ENCODE assay signal across 14 cellular contexts in genomic region chr9:109311731-109312130, GRCh38. TPM values are rescaled to one million over a fixed set of nuclear protein-coding genes. Genes with fewer than 3 reads are reported as not detected.
DNase-seq lines count a peak whose midpoint lies in the region; ATAC-seq, FAIRE-seq and TF ChIP-seq lines count a peak whose summit lies in the region.
"Had no signal": no experiment of that assay in that cellular context is flagged by ENCODE, and none has a peak within 500 bp of the region (broad histone marks: within the 10 kb centered on the region; RNA-seq: fewer than 3 reads in every experiment).

No MANE protein-coding gene starts in this region.

- H3K4me3 ChIP-seq in tibial nerve, result no peak overlapping the region
- H3K4me3 ChIP-seq in stomach, result no peak overlapping the region

- H3K36me3 Mint-ChIP-seq in activated T-cell treated with anti-CD3 and anti-CD28 coated beads, Interleukin-2, amount 50 U/mL, for 4 hours (ENCODE audit: insufficient read depth), result no peaks in the 10 kb centered on the region
- no peaks in the 10 kb centered on the region for H3K36me3 Mint-ChIP-seq in activated T-cell treated with anti-CD3 and anti-CD28 coated beads, Interleukin-2, amount 50 U/mL, for 24 hours (ENCODE audit: low read depth)

- TF ChIP-seq POLR2A in tibial nerve (IDR thresholded peaks at IDR 0.05) (no peak), stomach (IDR thresholded peaks at IDR 0.05) (no peak)

- H3K4me3 Mint-ChIP-seq in activated T-cell treated with anti-CD3 and anti-CD28 coated beads, Interleukin-2, amount 50 U/mL, for 4 hours, result no peak overlapping the region
- no peak overlapping the region for H3K4me3 Mint-ChIP-seq in activated T-cell treated with anti-CD3 and anti-CD28 coated beads, Interleukin-2, amount 50 U/mL, for 24 hours
- H3K4me3 Mint-ChIP-seq: T-helper 1 cell treated with Interleukin-12 subunit alpha and Interleukin-12 subunit beta and Interleukin-4 antibody, amounts not matched to agents 30 μg/mL and 1 μg/mL, for 36 hours had no signal

- TF ChIP-seq CTCF in tibial nerve (IDR thresholded peaks at IDR 0.05) (no peak), stomach (IDR thresholded peaks at IDR 0.05) (no peak)

- peaks cover 40% of the 10 kb centered on the region for H3K27me3 Mint-ChIP-seq in activated T-cell treated with anti-CD3 and anti-CD28 coated beads, Interleukin-2, amount 50 U/mL, for 4 hours (ENCODE audit: low read depth)
- H3K27me3 Mint-ChIP-seq in activated T-cell treated with anti-CD3 and anti-CD28 coated beads, Interleukin-2, amount 50 U/mL, for 24 hours, result peaks cover 79% of the 10 kb centered on the region

- peak overlapping the region; percentile 48 to 92 (median 81) for H3K27ac ChIP-seq in tibial nerve
- no peak overlapping the region for H3K27ac ChIP-seq in stomach

- H3K4me1 ChIP-seq in tibial nerve, result peaks cover 0 to 74% (median 38%) of the 10 kb centered on the region in 4 donors
- peaks cover 32 to 62% (median 50%) of the 10 kb centered on the region in 4 donors for H3K4me1 ChIP-seq in stomach

- FAIRE-seq in HTR-8/SVneo (lab: Jason Lieb, UNC), result no peak
- FAIRE-seq: kidney had no signal

- no peaks in the 10 kb centered on the region for H3K9me3 ChIP-seq in tibial nerve
- H3K9me3 ChIP-seq in stomach, result no peaks in the 10 kb centered on the region

- intact Hi-C loops in stomach (cut with DNase I; ENCODE audit: low total_unique reads), result no loop called here

- H3K36me3 ChIP-seq in tibial nerve (no peaks in the 10 kb centered on the region), stomach (no peaks in the 10 kb centered on the region)

- no peak for DNase-seq in activated T-cell treated with anti-CD3 and anti-CD28 coated beads, Interleukin-2, amount 50 U/mL, for 4 hours
- DNase-seq in activated T-cell treated with anti-CD3 and anti-CD28 coated beads, Interleukin-2, amount 50 U/mL, for 24 hours, result no peak
- DNase-seq in NCI-H69 (lab: John Stamatoyannopoulos, UW), result peak; percentile 98
- DNase-seq in tibial nerve (ENCODE audit: low spot score in 2 of 2), result no peak
- DNase-seq in stomach, result no peak
- DNase-seq in HTR-8/SVneo (ENCODE audit: insufficient read length, low spot score), result no peak
- DNase-seq in AG08396 (ENCODE audit: low spot score), result no peak
- DNase-seq: activated T-cell treated with anti-CD3 and anti-CD28 coated beads, Interleukin-2, amount 50 U/mL, for 1 hour; H7; kidney; NCI-H510A; occipital lobe had no signal

- peaks cover 5% of the 10 kb centered on the region for H3K4me1 Mint-ChIP-seq in activated T-cell treated with anti-CD3 and anti-CD28 coated beads, Interleukin-2, amount 50 U/mL, for 4 hours (ENCODE audit: low read depth)
- peaks cover 8% of the 10 kb centered on the region for H3K4me1 Mint-ChIP-seq in activated T-cell treated with anti-CD3 and anti-CD28 coated beads, Interleukin-2, amount 50 U/mL, for 24 hours (ENCODE audit: low read depth)

- TF ChIP-seq EP300 in tibial nerve (IDR thresholded peaks at IDR 0.05) (no peak), stomach (IDR thresholded peaks at IDR 0.05) (no peak)

- H3K27me3 ChIP-seq in tibial nerve (no peaks in the 10 kb centered on the region), stomach (peaks cover 0 to 11% (median 0%) of the 10 kb centered on the region in 3 donors)

- 57 to 58% methylated on average over 7 of the region's 7 CpGs for WGBS in tibial nerve, 2 donors
- WGBS in stomach, 5 donors, result 69 to 84% (median 77%) methylated on average over 7 of the region's 7 CpGs

- H3K9me3 Mint-ChIP-seq in activated T-cell treated with anti-CD3 and anti-CD28 coated beads, Interleukin-2, amount 50 U/mL, for 4 hours, result no peaks in the 10 kb centered on the region
- H3K9me3 Mint-ChIP-seq in activated T-cell treated with anti-CD3 and anti-CD28 coated beads, Interleukin-2, amount 50 U/mL, for 24 hours, result no peaks in the 10 kb centered on the region
- H3K9me3 Mint-ChIP-seq: T-helper 1 cell treated with Interleukin-12 subunit alpha and Interleukin-12 subunit beta and Interleukin-4 antibody, amounts not matched to agents 30 μg/mL and 1 μg/mL, for 36 hours had no signal

- no peak overlapping the region for H3K27ac Mint-ChIP-seq in activated T-cell treated with anti-CD3 and anti-CD28 coated beads, Interleukin-2, amount 50 U/mL, for 24 hours
- H3K27ac Mint-ChIP-seq: T-helper 1 cell treated with Interleukin-12 subunit alpha and Interleukin-12 subunit beta and Interleukin-4 antibody, amounts not matched to agents 30 μg/mL and 1 μg/mL, for 36 hours had no signal

- ATAC-seq in activated T-cell treated with anti-CD3 and anti-CD28 coated beads, Interleukin-2, amount 50 U/mL, for 4 hours, result peak; percentile 73 to 74
- ATAC-seq in HG02973 (IDR thresholded peaks at IDR 0.05; ENCODE audit: unreplicated experiment), result peak; percentile 67

RNA-seq across cellular contexts. Expression of gene EPB41L4B, which starts 9.1 kb away (rescaled TPM):
- under 1 TPM; 0.11 to 0.33 (median 0.24) TPM for total RNA-seq in activated T-cell treated with anti-CD3 and anti-CD28 coated beads, Interleukin-2, amount 50 U/mL, for 4 hours
- 10 to 100 TPM; 14.7 to 28.0 (median 19.1) TPM for total RNA-seq in tibial nerve
- total RNA-seq in stomach, result 10 to 100 TPM; 12.3 to 52.4 (median 26.1) TPM
- 10 to 100 TPM in 2 of 3 donors, 1 to 10 TPM in 1; 9.2 to 44.3 (median 22.8) TPM for polyA plus RNA-seq in stomach

Comparison
In these comparisons a context has a peak if more than half of its experiments do, and no peak if none do; other contexts are left out.
1. H3K27ac ChIP-seq: peak in tibial nerve (4 of 4); none in stomach (0 of 5).
2. RNA of gene EPB41L4B, which starts 9.1 kb away (total RNA-seq): 12.3 to 52.4 TPM in stomach and 14.7 to 28.0 TPM in tibial nerve; 0.11 to 0.33 TPM in activated T-cell treated with anti-CD3 and anti-CD28 coated beads, Interleukin-2, amount 50 U/mL, for 4 hours; every median in the first group is over 4 times any median in the second.